8 cellular contexts compared by ENCODE assay signal in the genomic region with DNA sequence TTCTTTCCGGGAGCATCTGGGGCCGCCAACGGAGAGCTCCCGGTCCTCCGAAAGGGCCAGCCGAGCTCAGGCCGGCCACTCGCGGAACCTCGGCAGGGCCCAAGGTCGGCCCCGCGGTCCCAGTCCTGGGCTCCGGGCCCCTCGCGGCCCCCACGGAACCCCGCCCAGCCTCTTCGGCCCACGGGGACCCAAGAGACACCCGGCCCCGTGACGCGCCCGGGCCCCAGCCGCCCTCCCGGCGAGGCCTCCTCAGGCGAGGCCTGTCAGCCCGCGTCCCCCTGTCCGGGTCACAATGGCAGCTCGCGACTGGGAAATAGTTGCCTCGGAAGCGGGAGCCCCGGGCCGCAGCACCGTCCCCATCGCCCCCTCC. TPM values are rescaled to one million over a fixed set of nuclear protein-coding genes. Genes with fewer than 3 reads are reported as not detected.
DNase-seq lines count a peak whose midpoint lies in the region; ATAC-seq and TF ChIP-seq lines count a peak whose summit lies in the region.
"Not testable (repeated sequence)": the region's sequence is repeated elsewhere in the genome, so short reads cannot be mapped to it uniquely, and the experiment has no call there.

No MANE protein-coding gene starts in this region.

- H4K20me1 ChIP-seq in BLaER1 (peaks cover 46% of the 10 kb centered on the region), smooth muscle cell (ENCODE audit: low read depth) (peaks cover 48% of the 10 kb centered on the region)

- peak overlapping the region in 1 of 2 experiments; percentile 96 for H3K14ac ChIP-seq in mesenchymal stem cell (ENCODE audit: low read length in 2 of 2)

- not testable (repeated sequence) for H3K36me3 Mint-ChIP-seq in activated naive CD4-positive, alpha-beta T cell treated with anti-CD3 and anti-CD28 coated beads, Interleukin-2, amount 10 ng/mL, durations not matched to agents 7 days and 5 days

- H3K79me2 ChIP-seq in smooth muscle cell (ENCODE audit: low read depth), result peaks cover 55% of the 10 kb centered on the region

- CTCF ChIA-PET in activated naive CD4-positive, alpha-beta T cell treated with anti-CD3 and anti-CD28 coated beads, Interleukin-2, amount 10 ng/mL, durations not matched to agents 7 days and 5 days (lab: Charles Lee), result not testable (repeated sequence)

- H3F3A ChIP-seq in smooth muscle cell (ENCODE audit: low read depth), result not testable (repeated sequence)

- not testable (repeated sequence) for H2BK12ac ChIP-seq in mesenchymal stem cell (ENCODE audit: low read length in 2 of 2)

- H3K4me3 ChIP-seq in BLaER1 (peak overlapping the region; percentile 81), NT2/D1 (ENCODE audit: insufficient read length, low read depth) (peak overlapping the region; percentile 63), mesenchymal stem cell (ENCODE audit: insufficient read depth in 1 of 2, low read depth in 1 of 2, low read length in 2 of 2) (peak overlapping the region; percentile 87), smooth muscle cell (peak overlapping the region; percentile 89)

- H3K27me3 ChIP-seq in BLaER1; NT2/D1 (ENCODE audit: insufficient read depth, insufficient read length); mesenchymal stem cell (ENCODE audit: control insufficient read depth in 1 of 2, insufficient read depth in 1 of 2, low read length in 2 of 2); smooth muscle cell (ENCODE audit: low read depth): not testable (repeated sequence)

- not testable (repeated sequence) for TF ChIP-seq CTCF in smooth muscle cell (IDR thresholded peaks at IDR 0.05; ENCODE audit: borderline replicate concordance, insufficient read depth, poor library complexity, severe bottlenecking)

- not testable (repeated sequence) for H2BK15ac ChIP-seq in mesenchymal stem cell (ENCODE audit: low read depth, poor library complexity, severe bottlenecking)

- H3K4ac ChIP-seq in mesenchymal stem cell (ENCODE audit: low read depth in 1 of 2, low read length in 2 of 2), result peak overlapping the region; percentile 24 to 87

- not testable (repeated sequence) for H2BK120ac ChIP-seq in mesenchymal stem cell (ENCODE audit: low read depth, low read length)

- H3K9ac ChIP-seq in BLaER1, result peak overlapping the region; percentile 83
- peak overlapping the region; percentile 83 for H3K9ac ChIP-seq in NT2/D1 (ENCODE audit: insufficient read length, low read depth)
- H3K9ac ChIP-seq in mesenchymal stem cell (ENCODE audit: low read length), result peak overlapping the region; percentile 87
- peak overlapping the region; percentile 96 for H3K9ac ChIP-seq in smooth muscle cell (ENCODE audit: low read depth)

- not testable (repeated sequence) for H3K79me1 ChIP-seq in mesenchymal stem cell (replicated peaks; ENCODE audit: low read length, poor library complexity, severe bottlenecking)

- H2AFZ ChIP-seq in mesenchymal stem cell (ENCODE audit: low read depth, low read length), result peak overlapping the region; percentile 71
- H2AFZ ChIP-seq in smooth muscle cell (ENCODE audit: low read depth), result peak overlapping the region; percentile 48

- DNase-seq in NT2/D1 (ENCODE audit: low read depth, low spot score); activated naive CD4-positive, alpha-beta T cell treated with anti-CD3 and anti-CD28 coated beads, Interleukin-2, amount 10 ng/mL, durations not matched to agents 7 days and 5 days; mesenchymal stem cell; smooth muscle cell (lab: John Stamatoyannopoulos, UW; ENCODE audit: unreplicated experiment): not testable (repeated sequence)

- H4K91ac ChIP-seq in mesenchymal stem cell (ENCODE audit: low read length), result peak overlapping the region; percentile 90

- H3K27ac ChIP-seq in BLaER1 (peak overlapping the region; percentile 78), smooth muscle cell (ENCODE audit: low read depth) (peak overlapping the region; percentile 67)
- not testable (repeated sequence) for H3K27ac ChIP-seq in mesenchymal stem cell (ENCODE audit: low read length, poor library complexity, severe bottlenecking)

- ATAC-seq in GM19468 (IDR thresholded peaks at IDR 0.05; ENCODE audit: extremely low read depth, unreplicated experiment) (peak; percentile 2), HG02981 (IDR thresholded peaks at IDR 0.05; ENCODE audit: unreplicated experiment) (peak; percentile 17), esophagus mucosa (peak; percentile 31)

- H3K18ac ChIP-seq in mesenchymal stem cell (ENCODE audit: low read depth in 1 of 2, low read length in 2 of 2), result peak overlapping the region in 1 of 2 experiments; percentile 84

- peaks cover 27% of the 10 kb centered on the region for H3K4me1 ChIP-seq in BLaER1
- H3K4me1 ChIP-seq in NT2/D1 (ENCODE audit: insufficient read depth, insufficient read length); mesenchymal stem cell (ENCODE audit: control insufficient read depth, insufficient read depth, low read depth, low read length); smooth muscle cell (ENCODE audit: low read depth): not testable (repeated sequence)

- H3K27me3 Mint-ChIP-seq in activated naive CD4-positive, alpha-beta T cell treated with anti-CD3 and anti-CD28 coated beads, Interleukin-2, amount 10 ng/mL, durations not matched to agents 7 days and 5 days, result not testable (repeated sequence)

- H3K23ac ChIP-seq in mesenchymal stem cell (ENCODE audit: low read length in 2 of 2), result not testable (repeated sequence)

- H3K4me3 Mint-ChIP-seq in activated naive CD4-positive, alpha-beta T cell treated with anti-CD3 and anti-CD28 coated beads, Interleukin-2, amount 10 ng/mL, durations not matched to agents 7 days and 5 days, result peak overlapping the region; percentile 81

- peaks cover 15% of the 10 kb centered on the region for H3K4me1 Mint-ChIP-seq in activated naive CD4-positive, alpha-beta T cell treated with anti-CD3 and anti-CD28 coated beads, Interleukin-2, amount 10 ng/mL, durations not matched to agents 7 days and 5 days

- H3K9me3 Mint-ChIP-seq in activated naive CD4-positive, alpha-beta T cell treated with anti-CD3 and anti-CD28 coated beads, Interleukin-2, amount 10 ng/mL, durations not matched to agents 7 days and 5 days, result not testable (repeated sequence)

- not testable (repeated sequence) for H4K8ac ChIP-seq in mesenchymal stem cell (ENCODE audit: low read length)

- H3K27ac Mint-ChIP-seq in activated naive CD4-positive, alpha-beta T cell treated with anti-CD3 and anti-CD28 coated beads, Interleukin-2, amount 10 ng/mL, durations not matched to agents 7 days and 5 days, result not testable (repeated sequence)

- H3K9me3 ChIP-seq in BLaER1; NT2/D1 (ENCODE audit: insufficient read depth, low read length); mesenchymal stem cell (ENCODE audit: control insufficient read depth, low read length); smooth muscle cell (replicated peaks; ENCODE audit: low read depth): not testable (repeated sequence)

- H3K36me3 ChIP-seq in BLaER1; NT2/D1 (ENCODE audit: insufficient read depth, insufficient read length, low read length); mesenchymal stem cell (ENCODE audit: control insufficient read depth in 1 of 2, insufficient read depth in 2 of 2, low read depth in 1 of 2, low read length in 2 of 2); smooth muscle cell (ENCODE audit: low read depth): not testable (repeated sequence)

- not testable (repeated sequence) for H2BK5ac ChIP-seq in mesenchymal stem cell (ENCODE audit: low read depth, low read length, poor library complexity, severe bottlenecking)

- H2AK5ac ChIP-seq in mesenchymal stem cell (ENCODE audit: low read length, severe bottlenecking), result not testable (repeated sequence)

- H3K4me2 ChIP-seq in BLaER1, result peak overlapping the region; percentile 94
- peak overlapping the region; percentile 47 for H3K4me2 ChIP-seq in mesenchymal stem cell (ENCODE audit: low read length, poor library complexity, severe bottlenecking)
- H3K4me2 ChIP-seq in smooth muscle cell, result peak overlapping the region; percentile 94

- 1% methylated on average over 14 of the region's 40 CpGs for WGBS in mesenchymal stem cell
- 0% methylated on average over 22 of the region's 40 CpGs for WGBS in smooth muscle cell (ENCODE audit: low lambda C conversion rate)

RNA-seq across cellular contexts. Expression of gene PDPR, which starts 48.8 kb away (rescaled TPM):
- total RNA-seq in esophagus mucosa (16.3 TPM), smooth muscle cell (11.2 and 12.5 TPM in 2 replicates)
- polyA plus RNA-seq in mesenchymal stem cell (2013, experiment 1 of 2), result 12.3 TPM
- polyA plus RNA-seq in mesenchymal stem cell (2013, experiment 2 of 2), result 11.2 TPM
- polyA plus RNA-seq in smooth muscle cell, result 4.7 and 5.7 TPM in 2 replicates
